Comparison of ENCODE assay signal across 8 cellular contexts in the genomic region with DNA sequence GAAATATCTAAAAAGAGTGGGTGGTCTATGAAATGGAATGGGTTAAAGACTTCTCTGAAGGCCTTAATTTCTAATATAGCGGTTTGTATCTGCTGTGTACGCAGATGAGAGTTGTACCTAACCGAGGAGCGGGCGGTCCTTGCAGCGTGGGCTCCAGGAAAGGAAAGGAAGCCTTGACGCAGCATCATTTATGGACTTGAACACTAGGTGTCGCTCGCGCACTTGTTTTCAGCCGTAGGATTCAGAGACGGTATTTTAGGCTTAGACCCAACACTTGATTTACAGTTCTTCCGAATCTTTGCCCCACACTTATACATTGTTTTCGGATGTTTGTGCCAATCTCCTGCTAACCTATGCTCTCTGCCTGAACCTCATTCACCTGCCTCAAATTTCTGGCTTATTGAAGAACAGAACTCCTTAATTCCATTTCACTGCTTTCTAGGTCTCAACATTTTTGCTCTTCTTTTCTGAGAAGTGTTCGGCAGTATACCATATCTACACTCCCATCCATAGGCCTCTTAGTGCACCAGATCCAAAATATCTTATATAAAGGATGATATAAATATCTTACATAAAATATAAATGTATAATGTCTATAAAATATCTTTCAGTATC. TPM values are rescaled to one million over a fixed set of nuclear protein-coding genes. Genes with fewer than 3 reads are reported as not detected.
A peak's percentile ranks its signal among the peaks of the same experiment; 100 is the strongest.
DNase-seq lines count a peak whose midpoint lies in the region; ATAC-seq and TF ChIP-seq lines count a peak whose summit lies in the region.

No MANE protein-coding gene starts in this region.

- no peak overlapping the region for H3K27ac ChIP-seq in KMS-11

- no peak overlapping the region for H3K27ac Mint-ChIP-seq in activated T-cell treated with anti-CD3 and anti-CD28 coated beads, Interleukin-2, amount 50 U/mL, for 72 hours

- H3K4me1 ChIP-seq in KMS-11 (ENCODE audit: low read depth, poor library complexity, severe bottlenecking): no peaks in the 10 kb centered on the region

- no peaks in the 10 kb centered on the region for H3K79me2 ChIP-seq in KMS-11 (ENCODE audit: insufficient read depth, low read depth)

- peak; percentile 90 for TF ChIP-seq CTCF in KMS-11 (conservative IDR thresholded peaks at IDR 0.05; ENCODE audit: low read depth, low read length)

- peak overlapping the region; percentile 28 for H2AFZ ChIP-seq in KMS-11 (ENCODE audit: low read depth)

- no peaks in the 10 kb centered on the region for H3K27me3 ChIP-seq in KMS-11 (ENCODE audit: insufficient read depth, low read depth)

- no peak overlapping the region for H3K4me3 ChIP-seq in KMS-11 (IDR thresholded peaks at IDR 0.05; ENCODE audit: insufficient read depth, low read depth, low read length)

- H3K4me2 ChIP-seq in KMS-11: peak overlapping the region; percentile 11; the same call in 1 of the 2 replicates

- H3K36me3 Mint-ChIP-seq in activated T-cell treated with anti-CD3 and anti-CD28 coated beads, Interleukin-2, amount 50 U/mL, for 72 hours (ENCODE audit: insufficient read depth in 2 of 2): no peaks in the 10 kb centered on the region

- ATAC-seq in GM21786 (IDR thresholded peaks at IDR 0.05; ENCODE audit: unreplicated experiment): peak; percentile 96
- peak; percentile 52 to 58 for ATAC-seq in activated T-cell treated with anti-CD3 and anti-CD28 coated beads, Interleukin-2, amount 50 U/mL, for 72 hours (replicated peaks in 1 of 2)

- H3K4me3 Mint-ChIP-seq in activated T-cell treated with anti-CD3 and anti-CD28 coated beads, Interleukin-2, amount 50 U/mL, for 72 hours: no peak overlapping the region

- peaks cover 7% of the 10 kb centered on the region for H3K4me1 Mint-ChIP-seq in activated T-cell treated with anti-CD3 and anti-CD28 coated beads, Interleukin-2, amount 50 U/mL, for 72 hours (ENCODE audit: low read depth)

- no peaks in the 10 kb centered on the region for H4K20me1 ChIP-seq in KMS-11 (ENCODE audit: insufficient read depth)

- DNase-seq in ELF-1 (ENCODE audit: low read depth, low spot score) (peak; percentile 87), RKO (ENCODE audit: low spot score) (peak; percentile 84), fibroblast of peridontal ligament (ENCODE audit: extremely low read depth) (peak; percentile 87), non-pigmented ciliary epithelial cell (ENCODE audit: low read depth) (peak; percentile 45), superior temporal gyrus (ENCODE audit: extremely low spot score) (peak; percentile 92)
- peak; percentile 62 to 76 for DNase-seq in activated T-cell treated with anti-CD3 and anti-CD28 coated beads, Interleukin-2, amount 50 U/mL, for 72 hours

- no peak overlapping the region for H3K9ac ChIP-seq in KMS-11

- no peaks in the 10 kb centered on the region for H3K36me3 ChIP-seq in KMS-11 (ENCODE audit: insufficient read depth)

- H3K27me3 Mint-ChIP-seq in activated T-cell treated with anti-CD3 and anti-CD28 coated beads, Interleukin-2, amount 50 U/mL, for 72 hours (ENCODE audit: low read depth): no peaks in the 10 kb centered on the region

- H3K9me3 Mint-ChIP-seq in activated T-cell treated with anti-CD3 and anti-CD28 coated beads, Interleukin-2, amount 50 U/mL, for 72 hours: no peaks in the 10 kb centered on the region

RNA-seq across cellular contexts. Expression of a gene that starts 48.9 kb away (rescaled TPM):
- total RNA-seq in activated T-cell treated with anti-CD3 and anti-CD28 coated beads, Interleukin-2, amount 50 U/mL, for 72 hours: under 1 TPM in 1 of 2 donors, not detected in 1; 0.38 TPM
